11 cellular contexts compared by ENCODE assay signal in the genomic region with DNA sequence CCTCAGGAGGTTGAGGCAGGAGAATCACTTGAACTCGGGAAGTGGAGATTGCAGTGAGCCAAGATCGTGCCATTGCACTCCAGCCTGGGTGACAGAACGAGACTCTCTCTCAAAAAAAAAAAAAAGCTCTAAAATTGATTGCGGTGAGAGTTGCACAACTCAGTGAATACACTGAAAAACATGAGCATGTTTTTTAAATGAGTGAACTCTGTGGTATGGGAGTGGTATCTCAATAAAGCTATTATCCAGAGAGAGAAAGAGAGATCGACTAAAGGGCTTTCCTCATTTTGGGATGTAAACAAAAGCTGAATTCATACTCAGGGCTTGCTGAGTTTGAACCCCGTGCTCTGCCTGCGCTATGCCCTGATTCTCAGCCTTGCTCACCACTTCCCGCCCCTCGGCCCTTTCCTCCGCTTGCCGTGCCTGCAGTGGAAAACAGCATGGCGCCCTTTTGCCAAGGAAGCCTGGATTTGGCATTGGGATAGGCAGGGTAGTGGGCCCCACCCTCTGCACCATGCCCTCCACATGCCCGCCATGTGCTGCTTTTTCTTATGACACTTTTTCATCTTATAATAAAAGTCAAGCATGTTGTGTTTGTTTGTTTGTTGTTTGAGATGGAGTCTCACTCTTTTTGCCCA.
A peak's percentile ranks its signal among the peaks of the same experiment; 100 is the strongest.
DNase-seq lines count a peak whose midpoint lies in the region; ATAC-seq and TF ChIP-seq lines count a peak whose summit lies in the region.
"Had no signal": no experiment of that assay in that cellular context is flagged by ENCODE, and none has a peak within 500 bp of the region (broad histone marks: within the 10 kb centered on the region; RNA-seq: fewer than 3 reads in every experiment).

No MANE protein-coding gene starts in this region.

- peaks cover 6% of the 10 kb centered on the region; the same call in 1 of the 2 replicates for H3F3A ChIP-seq in MM.1S (ENCODE audit: insufficient read depth, low read length)

- H3K4me3 ChIP-seq in CD4-positive, CD25-positive, alpha-beta regulatory T cell (ENCODE audit: low read depth, low read length), result no peak overlapping the region
- H3K4me3 ChIP-seq in MM.1S (ENCODE audit: low read length) (no peak overlapping the region), brain microvascular endothelial cell (ENCODE audit: low read depth, low read length) (no peak overlapping the region), left ventricle myocardium inferior (no peak overlapping the region), lower leg skin (ENCODE audit: low read depth, poor library complexity, severe bottlenecking) (no peak overlapping the region)
- H3K4me3 ChIP-seq: adrenal gland had no signal

- TF ChIP-seq CTCF in MM.1S (IDR thresholded peaks at IDR 0.05; ENCODE audit: low read length) (no peak), brain microvascular endothelial cell (IDR thresholded peaks at IDR 0.05; ENCODE audit: low read depth, low read length, missing control alignments) (no peak), natural killer cell (IDR thresholded peaks at IDR 0.05) (no peak), left ventricle myocardium inferior (IDR thresholded peaks at IDR 0.05; ENCODE audit: borderline replicate concordance) (no peak), lower leg skin (IDR thresholded peaks at IDR 0.05) (no peak)

- no peak for ATAC-seq in CD4-positive, CD25-positive, alpha-beta regulatory T cell (ENCODE audit: low read depth in 2 of 2)
- no peak for ATAC-seq in natural killer cell

- H3K4me3 Mint-ChIP-seq in CD4-positive, CD25-positive, alpha-beta regulatory T cell, result peak overlapping the region in 2 of 4 donors; percentile 19 to 68
- no peak overlapping the region for H3K4me3 Mint-ChIP-seq in natural killer cell

- no peaks in the 10 kb centered on the region for H3K27me3 Mint-ChIP-seq in CD4-positive, CD25-positive, alpha-beta regulatory T cell
- no peaks in the 10 kb centered on the region for H3K27me3 Mint-ChIP-seq in natural killer cell (ENCODE audit: low read depth in 2 of 2)

- H2AFZ ChIP-seq in MM.1S (ENCODE audit: low read length), result no peak overlapping the region

- peaks cover 6 to 57% (median 31%) of the 10 kb centered on the region in 4 donors for H3K4me1 Mint-ChIP-seq in CD4-positive, CD25-positive, alpha-beta regulatory T cell
- peaks cover 34 to 56% of the 10 kb centered on the region in 2 donors for H3K4me1 Mint-ChIP-seq in natural killer cell

- no peak overlapping the region for H3K9ac ChIP-seq in MM.1S (ENCODE audit: low read length)

- intact Hi-C loops in natural killer cell (cut with micrococcal nuclease), result no loop called here
- intact Hi-C loops in left ventricle myocardium inferior (cut with micrococcal nuclease), result no loop called here
- intact Hi-C loops in lower leg skin (cut with DNase I; ENCODE audit: low total_unique reads), result no loop called here

- TF ChIP-seq POLR2A in lower leg skin (IDR thresholded peaks at IDR 0.05), result no peak

- no peaks in the 10 kb centered on the region for H3K9me3 ChIP-seq in CD4-positive, CD25-positive, alpha-beta regulatory T cell (ENCODE audit: control insufficient read depth in 2 of 2, low read length in 2 of 2)
- H3K9me3 ChIP-seq in MM.1S (replicated peaks; ENCODE audit: insufficient read depth, low read length), result no peaks in the 10 kb centered on the region
- peaks cover 9% of the 10 kb centered on the region for H3K9me3 ChIP-seq in left ventricle myocardium inferior (replicated peaks)
- H3K9me3 ChIP-seq: adrenal gland had no signal

- peaks cover 0 to 2% (median 0%) of the 10 kb centered on the region in 7 donors for H3K9me3 Mint-ChIP-seq in CD4-positive, CD25-positive, alpha-beta regulatory T cell
- H3K9me3 Mint-ChIP-seq in natural killer cell, result peaks cover 0 to 2% of the 10 kb centered on the region in 2 donors

- no peaks in the 10 kb centered on the region for H3K79me2 ChIP-seq in MM.1S (ENCODE audit: low read length)

- H3K27ac ChIP-seq in CD4-positive, CD25-positive, alpha-beta regulatory T cell (ENCODE audit: insufficient read depth, low read length, poor library complexity, severe bottlenecking), result no peak overlapping the region
- peak overlapping the region; percentile 21; the same call in 1 of the 2 replicates for H3K27ac ChIP-seq in MM.1S (ENCODE audit: low read length)
- H3K27ac ChIP-seq in brain microvascular endothelial cell, result peak overlapping the region; percentile 63
- H3K27ac ChIP-seq in left ventricle myocardium inferior (replicated peaks), result no peak overlapping the region
- H3K27ac ChIP-seq: adrenal gland had no signal

- H3K9me2 ChIP-seq in MM.1S (replicated peaks; ENCODE audit: insufficient read depth, low read length), result no peaks in the 10 kb centered on the region

- WGBS in lower leg skin, 2 donors, result 79 to 81% methylated on average over 13 of the region's 13 CpGs

- in situ Hi-C loops in brain microvascular endothelial cell (cut with HindIII; ENCODE audit: low pct_ligation_motif_present, low sequenced_read_pairs), result no loop called here

- H3K36me3 ChIP-seq in CD4-positive, CD25-positive, alpha-beta regulatory T cell (ENCODE audit: control insufficient read depth, insufficient read depth, low read length), result no peaks in the 10 kb centered on the region
- no peaks in the 10 kb centered on the region for H3K36me3 ChIP-seq in MM.1S (replicated peaks; ENCODE audit: insufficient read depth, low read length)
- H3K36me3 ChIP-seq in brain microvascular endothelial cell (replicated peaks), result peaks cover 2% of the 10 kb centered on the region
- H3K36me3 ChIP-seq in left ventricle myocardium inferior, result peaks cover 19% of the 10 kb centered on the region
- H3K36me3 ChIP-seq: adrenal gland had no signal

- no peak overlapping the region; the same call in 1 of the 2 replicates for H3K4me2 ChIP-seq in MM.1S (ENCODE audit: low read depth, low read length)

- peak overlapping the region; percentile 81 to 98 (median 93) for H3K27ac Mint-ChIP-seq in CD4-positive, CD25-positive, alpha-beta regulatory T cell
- H3K27ac Mint-ChIP-seq in natural killer cell, result peak overlapping the region; percentile 96 to 99

- DNase-seq in CD4-positive, CD25-positive, alpha-beta regulatory T cell, result no peak
- DNase-seq in MM.1S (no peak), brain microvascular endothelial cell (no peak), natural killer cell (no peak), left ventricle myocardium inferior (no peak), lower leg skin (ENCODE audit: low spot score in 2 of 2) (no peak), NCI-H526 (lab: John Stamatoyannopoulos, UW) (no peak), C1 segment of cervical spinal cord (lab: John Stamatoyannopoulos, UW) (no peak)
- DNase-seq: NCI-H2029 treated with DMSO at 0.1 percent for 48 hours, T1000 had no signal

- H3K27me3 ChIP-seq in CD4-positive, CD25-positive, alpha-beta regulatory T cell (ENCODE audit: control insufficient read depth, insufficient read depth, low read length), result no peaks in the 10 kb centered on the region
- H3K27me3 ChIP-seq in MM.1S (replicated peaks; ENCODE audit: insufficient read depth, low read length), result no peaks in the 10 kb centered on the region
- H3K27me3 ChIP-seq in brain microvascular endothelial cell (replicated peaks), result no peaks in the 10 kb centered on the region
- no peaks in the 10 kb centered on the region for H3K27me3 ChIP-seq in left ventricle myocardium inferior (ENCODE audit: low read depth)
- H3K27me3 ChIP-seq: adrenal gland had no signal

- H4K20me1 ChIP-seq in MM.1S (ENCODE audit: insufficient read depth, low read length), result no peaks in the 10 kb centered on the region

- H3K36me3 Mint-ChIP-seq in CD4-positive, CD25-positive, alpha-beta regulatory T cell, result no peaks in the 10 kb centered on the region
- no peaks in the 10 kb centered on the region for H3K36me3 Mint-ChIP-seq in natural killer cell

- peaks cover 44% of the 10 kb centered on the region for H3K4me1 ChIP-seq in CD4-positive, CD25-positive, alpha-beta regulatory T cell (ENCODE audit: control insufficient read depth, insufficient read depth, low read length, poor library complexity, severe bottlenecking)
- H3K4me1 ChIP-seq in MM.1S (ENCODE audit: low read length) (peaks cover 7% of the 10 kb centered on the region; the same call in 1 of the 2 replicates), left ventricle myocardium inferior (peaks cover 29% of the 10 kb centered on the region)

Comparison
In these comparisons a context has a peak if more than half of its experiments do, and no peak if none do; other contexts are left out.
1. H3K27ac ChIP-seq: peak in MM.1S (single experiment) and brain microvascular endothelial cell (single experiment); none in CD4-positive, CD25-positive, alpha-beta regulatory T cell (single experiment) and left ventricle myocardium inferior (single experiment).